ENCODE assay signal across 20 cellular contexts in the genomic region with DNA sequence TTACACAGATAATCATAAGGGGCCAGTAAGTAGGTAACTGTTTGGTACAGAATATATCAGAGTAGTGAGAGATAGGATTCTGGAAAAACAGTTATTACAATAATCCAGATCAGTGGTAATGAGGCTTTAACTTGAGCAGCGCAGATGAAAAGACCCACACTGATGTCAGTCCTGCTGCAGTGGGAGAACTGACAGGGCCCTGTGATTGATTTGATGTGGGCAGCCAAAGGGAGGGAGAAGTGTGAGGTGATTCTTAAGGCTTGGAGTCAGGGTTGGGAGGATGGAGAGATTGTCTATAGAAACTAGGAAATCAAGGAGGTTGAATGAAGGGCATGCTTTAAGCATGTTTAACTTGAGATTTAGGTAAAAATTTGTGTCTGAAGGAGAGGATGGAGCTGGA.
DNase-seq lines count a peak whose midpoint lies in the region; ATAC-seq, FAIRE-seq and TF ChIP-seq lines count a peak whose summit lies in the region.
"Had no signal": no experiment of that assay in that cellular context is flagged by ENCODE, and none has a peak within 500 bp of the region (broad histone marks: within the 10 kb centered on the region; RNA-seq: fewer than 3 reads in every experiment).

No MANE protein-coding gene starts in this region.

- H3K36me3 ChIP-seq in K562 (ENCODE audit: control insufficient read depth, insufficient read depth, low read length): no peaks in the 10 kb centered on the region

- H3K36me3 Mint-ChIP-seq in stimulated activated naive CD8-positive, alpha-beta T cell treated with anti-CD3 and anti-CD28 coated beads, Interleukin-15, Interleukin-2, amounts not matched to agents 100 ng/mL and 50 ng/mL, for 24 hours (ENCODE audit: low read depth): no peaks in the 10 kb centered on the region
- no peaks in the 10 kb centered on the region for H3K36me3 Mint-ChIP-seq in activated naive CD8-positive, alpha-beta T cell treated with anti-CD3 and anti-CD28 coated beads for 36 hours
- H3K36me3 Mint-ChIP-seq: CD4-positive, alpha-beta memory T cell had no signal

- H3K4me2 ChIP-seq in K562 (ENCODE audit: insufficient read depth, low read length): no peak overlapping the region
- H3K4me2 ChIP-seq: A549 had no signal

- no peak overlapping the region for H3K9ac ChIP-seq in K562 (ENCODE audit: insufficient read depth in 1 of 2, low read depth in 2 of 2, low read length in 2 of 2)
- H3K9ac ChIP-seq: GM23248 had no signal

- H4K20me1 ChIP-seq in K562 (replicated peaks; ENCODE audit: control insufficient read depth, insufficient read depth, low read length): no peaks in the 10 kb centered on the region

- no peaks in the 10 kb centered on the region for H3K27me3 Mint-ChIP-seq in stimulated activated naive CD8-positive, alpha-beta T cell treated with anti-CD3 and anti-CD28 coated beads, Interleukin-15, Interleukin-2, amounts not matched to agents 100 ng/mL and 50 ng/mL, for 24 hours
- no peaks in the 10 kb centered on the region for H3K27me3 Mint-ChIP-seq in stimulated activated naive CD8-positive, alpha-beta T cell treated with anti-CD3 and anti-CD28 coated beads, Interleukin-15, amount 100 ng/mL, for 72 hours
- H3K27me3 Mint-ChIP-seq in activated naive CD8-positive, alpha-beta T cell treated with anti-CD3 and anti-CD28 coated beads for 36 hours: no peaks in the 10 kb centered on the region
- H3K27me3 Mint-ChIP-seq: CD4-positive, alpha-beta memory T cell had no signal

- H3K27me3 ChIP-seq in K562 (ENCODE audit: control insufficient read depth in 2 of 2, insufficient read depth in 2 of 2, low read length in 2 of 2): no peaks in the 10 kb centered on the region

- no peaks in the 10 kb centered on the region for H3K9me3 ChIP-seq in K562 (replicated peaks; ENCODE audit: control insufficient read depth, insufficient read depth, low read depth, low read length)
- H3K9me3 ChIP-seq: A549 had no signal

- no TSS peak for BruUV-seq in K562 (replicated peaks; lab: Mats Ljungman, UMichigan)

- H3K79me2 ChIP-seq in K562 (ENCODE audit: control insufficient read depth, insufficient read depth, low read length): no peaks in the 10 kb centered on the region

- TF ChIP-seq CTCF in K562 (IDR thresholded peaks at IDR 0.05 in 2 of 3, conservative IDR thresholded peaks at IDR 0.05 in 1 of 3; ENCODE audit: insufficient read depth in 2 of 3, low read depth in 1 of 3, low read length in 3 of 3): no peak

- no peaks in the 10 kb centered on the region for H3K9me1 ChIP-seq in K562 (ENCODE audit: control insufficient read depth, insufficient read depth, low read length)

- peak; percentile 37 for FAIRE-seq in K562 (lab: Jason Lieb, UNC)
- FAIRE-seq: GM12891, H1 had no signal

- no peak for TF ChIP-seq POLR2A in K562 (conservative IDR thresholded peaks at IDR 0.05)

- no peak for ATAC-seq in stimulated activated naive CD8-positive, alpha-beta T cell treated with anti-CD3 and anti-CD28 coated beads, Interleukin-15, amount 100 ng/mL, for 72 hours
- no peak for ATAC-seq in K562
- ATAC-seq: A549 had no signal

- WGBS in K562 (ENCODE audit: insufficient coverage, low coverage, missing lambda C conversion rate): 64% methylated on average over 1 of the region's 1 CpG

- TF ChIP-seq RAD21 in K562 (CRISPR knock-in tag; conservative IDR thresholded peaks at IDR 0.05 in 1 of 2, IDR thresholded peaks at IDR 0.05 in 1 of 2): no peak

- peaks cover 18% of the 10 kb centered on the region for H3K4me1 Mint-ChIP-seq in stimulated activated naive CD8-positive, alpha-beta T cell treated with anti-CD3 and anti-CD28 coated beads, Interleukin-15, Interleukin-2, amounts not matched to agents 100 ng/mL and 50 ng/mL, for 24 hours (ENCODE audit: low read depth)
- H3K4me1 Mint-ChIP-seq in stimulated activated naive CD8-positive, alpha-beta T cell treated with anti-CD3 and anti-CD28 coated beads, Interleukin-15, amount 100 ng/mL, for 72 hours: peaks cover 48% of the 10 kb centered on the region
- peaks cover 25% of the 10 kb centered on the region for H3K4me1 Mint-ChIP-seq in activated naive CD8-positive, alpha-beta T cell treated with anti-CD3 and anti-CD28 coated beads for 36 hours

- intact Hi-C loops in K562 (cut with micrococcal nuclease): no loop called here

- in situ Hi-C loops in K562 (cut with MboI): no loop called here

- POLR2A ChIA-PET in K562 (lab: Yijun Ruan, JAX): no interaction called here

- no peak overlapping the region for H2AFZ ChIP-seq in K562 (ENCODE audit: low read depth, low read length)
- H2AFZ ChIP-seq: GM23248 had no signal

- H3K4me1 ChIP-seq in K562 (replicated peaks in 1 of 2; ENCODE audit: control insufficient read depth in 2 of 2, insufficient read depth in 2 of 2, low read length in 2 of 2): peaks cover 12 to 33% of the 10 kb centered on the region in 2 experiments; a peak in 4 of 5 replicates
- H3K4me1 ChIP-seq: A549 had no signal

- H3K27ac ChIP-seq in K562 (ENCODE audit: extremely low read depth, low read depth, low read length): no peak overlapping the region
- H3K27ac ChIP-seq: A549, GM23248 had no signal

- H3K4me3 ChIP-seq in K562: no peak overlapping the region
- H3K4me3 ChIP-seq: A549, GM23248 had no signal

- H3K4me3 Mint-ChIP-seq in stimulated activated naive CD8-positive, alpha-beta T cell treated with anti-CD3 and anti-CD28 coated beads, Interleukin-15, Interleukin-2, amounts not matched to agents 100 ng/mL and 50 ng/mL, for 24 hours: no peak overlapping the region
- H3K4me3 Mint-ChIP-seq in stimulated activated naive CD8-positive, alpha-beta T cell treated with anti-CD3 and anti-CD28 coated beads, Interleukin-15, amount 100 ng/mL, for 72 hours: peak overlapping the region in 1 of 2 donors; percentile 34
- H3K4me3 Mint-ChIP-seq in activated naive CD8-positive, alpha-beta T cell treated with anti-CD3 and anti-CD28 coated beads for 36 hours: no peak overlapping the region

- no peaks in the 10 kb centered on the region for H3K9me3 Mint-ChIP-seq in stimulated activated naive CD8-positive, alpha-beta T cell treated with anti-CD3 and anti-CD28 coated beads, Interleukin-15, Interleukin-2, amounts not matched to agents 100 ng/mL and 50 ng/mL, for 24 hours
- H3K9me3 Mint-ChIP-seq in stimulated activated naive CD8-positive, alpha-beta T cell treated with anti-CD3 and anti-CD28 coated beads, Interleukin-15, amount 100 ng/mL, for 72 hours: peaks cover 0 to 4% of the 10 kb centered on the region in 2 donors
- H3K9me3 Mint-ChIP-seq in activated naive CD8-positive, alpha-beta T cell treated with anti-CD3 and anti-CD28 coated beads for 36 hours: no peaks in the 10 kb centered on the region

- CTCF ChIA-PET in K562 (lab: Yijun Ruan, JAX; ENCODE audit: low intra/inter-chr PET ratio): no interaction called here

- DNase-seq in stimulated activated naive CD8-positive, alpha-beta T cell treated with anti-CD3 and anti-CD28 coated beads, Interleukin-15, amount 100 ng/mL, for 72 hours: no peak
- DNase-seq in activated naive CD8-positive, alpha-beta T cell treated with anti-CD3 and anti-CD28 coated beads for 36 hours: no peak
- no peak for DNase-seq in K562 (ENCODE audit: extremely low read depth in 1 of 4, low spot score in 3 of 4)
- DNase-seq in retina: no peak
- no peak for DNase-seq in kidney glomerular epithelial cell (lab: John Stamatoyannopoulos, UW)
- DNase-seq in EL: no peak
- DNase-seq: 8988T; ACHN; C1 segment of cervical spinal cord; CD4-positive, alpha-beta memory T cell; COR-L47; DMS153; GF-D8; GM23248; H7; HCEC 1CT had no signal

- TF ChIP-seq EP300 in K562 (IDR thresholded peaks at IDR 0.05; ENCODE audit: low read length): no peak

- H3K27ac Mint-ChIP-seq in stimulated activated naive CD8-positive, alpha-beta T cell treated with anti-CD3 and anti-CD28 coated beads, Interleukin-15, Interleukin-2, amounts not matched to agents 100 ng/mL and 50 ng/mL, for 24 hours: peak overlapping the region; percentile 53
- peak overlapping the region in 1 of 2 donors; percentile 2 for H3K27ac Mint-ChIP-seq in stimulated activated naive CD8-positive, alpha-beta T cell treated with anti-CD3 and anti-CD28 coated beads, Interleukin-15, amount 100 ng/mL, for 72 hours
- peak overlapping the region; percentile 68 for H3K27ac Mint-ChIP-seq in activated naive CD8-positive, alpha-beta T cell treated with anti-CD3 and anti-CD28 coated beads for 36 hours
- H3K27ac Mint-ChIP-seq: CD4-positive, alpha-beta memory T cell had no signal

TF ChIP-seq in K562, 482 proteins besides CTCF, POLR2A, EP300 and RAD21 (continues in another document):
- TF ChIP-seq MEIS2 (IDR thresholded peaks at IDR 0.05; ENCODE audit: partially characterized antibody): peak; percentile 74
- TF ChIP-seq, protein P1, sequence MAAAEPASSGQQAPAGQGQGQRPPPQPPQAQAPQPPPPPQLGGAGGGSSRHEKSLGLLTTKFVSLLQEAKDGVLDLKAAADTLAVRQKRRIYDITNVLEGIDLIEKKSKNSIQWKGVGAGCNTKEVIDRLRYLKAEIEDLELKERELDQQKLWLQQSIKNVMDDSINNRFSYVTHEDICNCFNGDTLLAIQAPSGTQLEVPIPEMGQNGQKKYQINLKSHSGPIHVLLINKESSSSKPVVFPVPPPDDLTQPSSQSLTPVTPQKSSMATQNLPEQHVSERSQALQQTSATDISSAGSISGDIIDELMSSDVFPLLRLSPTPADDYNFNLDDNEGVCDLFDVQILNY (CRISPR knock-in tag; IDR thresholded peaks at IDR 0.05): no peak
- TF ChIP-seq, protein P2, sequence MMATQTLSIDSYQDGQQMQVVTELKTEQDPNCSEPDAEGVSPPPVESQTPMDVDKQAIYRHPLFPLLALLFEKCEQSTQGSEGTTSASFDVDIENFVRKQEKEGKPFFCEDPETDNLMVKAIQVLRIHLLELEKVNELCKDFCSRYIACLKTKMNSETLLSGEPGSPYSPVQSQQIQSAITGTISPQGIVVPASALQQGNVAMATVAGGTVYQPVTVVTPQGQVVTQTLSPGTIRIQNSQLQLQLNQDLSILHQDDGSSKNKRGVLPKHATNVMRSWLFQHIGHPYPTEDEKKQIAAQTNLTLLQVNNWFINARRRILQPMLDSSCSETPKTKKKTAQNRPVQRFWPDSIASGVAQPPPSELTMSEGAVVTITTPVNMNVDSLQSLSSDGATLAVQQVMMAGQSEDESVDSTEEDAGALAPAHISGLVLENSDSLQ (IDR thresholded peaks at IDR 0.05): peak; percentile 64
